In the genomic region with DNA sequence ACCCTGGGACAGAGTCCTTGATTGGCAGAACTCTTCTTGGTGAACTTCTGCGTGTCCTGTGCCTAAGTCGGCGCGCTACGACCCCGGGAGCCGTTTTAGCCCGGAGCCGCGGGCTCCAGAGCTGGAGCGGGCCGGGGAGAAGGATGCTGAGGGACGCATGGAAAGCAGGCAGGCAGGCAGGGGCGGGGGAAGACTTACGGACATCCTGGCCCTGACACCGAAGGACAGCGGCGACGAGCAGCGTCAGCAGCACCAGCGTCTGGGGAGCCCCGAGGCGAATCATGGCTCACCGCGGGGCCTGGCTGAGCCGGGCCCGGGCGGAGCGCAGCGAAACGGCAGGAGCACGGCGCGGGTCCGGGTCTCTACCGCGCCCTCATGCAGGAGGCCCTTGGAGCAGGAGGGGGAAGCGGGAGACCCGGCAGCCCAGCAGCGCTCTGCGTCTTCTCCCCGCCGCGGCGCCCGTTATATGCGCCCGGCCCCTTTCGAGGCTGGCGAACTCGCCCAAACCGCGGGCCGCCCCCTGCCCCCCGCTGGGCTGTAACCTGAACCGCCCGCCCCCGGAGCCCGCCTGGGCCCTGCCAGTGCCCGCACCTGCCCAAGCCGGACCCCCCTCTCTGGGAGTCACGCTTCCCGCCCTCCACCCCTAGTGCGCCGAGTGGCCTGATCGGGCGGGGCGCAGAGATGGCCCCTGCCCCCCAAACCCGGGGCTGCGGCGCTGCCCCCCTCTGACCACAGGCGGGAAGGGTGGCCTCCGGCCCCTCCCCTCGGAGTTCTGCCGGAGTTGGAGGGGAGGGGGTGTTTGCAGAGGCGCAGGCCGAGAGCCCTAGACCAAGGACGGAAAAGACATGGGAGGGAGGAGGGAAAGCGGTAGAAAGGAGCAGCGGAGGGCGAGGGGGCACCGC, we compare ENCODE assay signal across 1 cellular context.
A peak's percentile ranks its signal among the peaks of the same experiment; 100 is the strongest.
TF ChIP-seq lines count a peak whose summit lies in the region.

A gene (minus strand): TSS at position 438 of the 902 bp plus-strand sequence. CDS start 155 bp downstream, at position 283.

TF ChIP-seq in HEK293, 187 proteins besides CTCF, POLR2A, EP300 and RAD21 (continued from another document and continues in another):
- TF ChIP-seq, protein P1, sequence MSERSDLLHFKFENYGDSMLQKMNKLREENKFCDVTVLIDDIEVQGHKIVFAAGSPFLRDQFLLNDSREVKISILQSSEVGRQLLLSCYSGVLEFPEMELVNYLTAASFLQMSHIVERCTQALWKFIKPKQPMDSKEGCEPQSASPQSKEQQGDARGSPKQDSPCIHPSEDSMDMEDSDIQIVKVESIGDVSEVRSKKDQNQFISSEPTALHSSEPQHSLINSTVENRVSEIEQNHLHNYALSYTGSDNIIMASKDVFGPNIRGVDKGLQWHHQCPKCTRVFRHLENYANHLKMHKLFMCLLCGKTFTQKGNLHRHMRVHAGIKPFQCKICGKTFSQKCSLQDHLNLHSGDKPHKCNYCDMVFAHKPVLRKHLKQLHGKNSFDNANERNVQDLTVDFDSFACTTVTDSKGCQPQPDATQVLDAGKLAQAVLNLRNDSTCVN (tag by site-specific recombination; optimal IDR thresholded peaks at IDR 0.05) = peak; percentile 58
- TF ChIP-seq, protein P2, sequence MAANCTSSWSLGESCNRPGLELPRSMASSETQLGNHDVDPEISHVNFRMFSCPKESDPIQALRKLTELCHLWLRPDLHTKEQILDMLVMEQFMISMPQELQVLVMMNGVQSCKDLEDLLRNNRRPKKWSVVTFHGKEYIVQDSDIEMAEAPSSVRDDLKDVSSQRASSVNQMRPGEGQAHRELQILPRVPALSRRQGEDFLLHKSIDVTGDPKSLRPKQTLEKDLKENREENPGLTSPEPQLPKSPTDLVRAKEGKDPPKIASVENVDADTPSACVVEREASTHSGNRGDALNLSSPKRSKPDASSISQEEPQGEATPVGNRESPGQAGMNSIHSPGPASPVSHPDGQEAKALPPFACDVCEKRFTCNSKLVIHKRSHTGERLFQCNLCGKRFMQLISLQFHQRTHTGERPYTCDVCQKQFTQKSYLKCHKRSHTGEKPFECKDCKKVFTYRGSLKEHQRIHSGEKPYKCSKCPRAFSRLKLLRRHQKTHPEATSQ (tag by site-specific recombination; IDR thresholded peaks at IDR 0.05) = no peak
- TF ChIP-seq SCRT2 (tag by site-specific recombination; IDR thresholded peaks at IDR 0.05) (no peak), ZNF791 (tag by site-specific recombination; IDR thresholded peaks at IDR 0.05) (no peak), ZFP3 (tag by site-specific recombination; IDR thresholded peaks at IDR 0.05; ENCODE audit: low read depth) (no peak), GLIS2 (tag by site-specific recombination; IDR thresholded peaks at IDR 0.05) (peak; percentile 70), TRIM28 (IDR thresholded peaks at IDR 0.05; ENCODE audit: borderline replicate concordance, low read length) (no peak), ZNF239 (tag by site-specific recombination; IDR thresholded peaks at IDR 0.05) (no peak), ZNF530 (tag by site-specific recombination; IDR thresholded peaks at IDR 0.05; ENCODE audit: low read depth) (no peak), ZBTB8A (tag by site-specific recombination; IDR thresholded peaks at IDR 0.05) (peak; percentile 94), ZNF404 (tag by site-specific recombination; IDR thresholded peaks at IDR 0.05) (no peak), ZNF571 (tag by site-specific recombination; IDR thresholded peaks at IDR 0.05) (no peak), ZNF621 (tag by site-specific recombination; IDR thresholded peaks at IDR 0.05) (no peak), HOXA7 (CRISPR knock-in tag; IDR thresholded peaks at IDR 0.05; ENCODE audit: borderline replicate concordance) (no peak), SP3 (tag by site-specific recombination; IDR thresholded peaks at IDR 0.05) (peak; percentile 39), ZNF48 (tag by site-specific recombination; IDR thresholded peaks at IDR 0.05) (no peak), GLI4 (tag by site-specific recombination; IDR thresholded peaks at IDR 0.05) (no peak), ZNF776 (tag by site-specific recombination; IDR thresholded peaks at IDR 0.05; ENCODE audit: borderline replicate concordance) (no peak), ZNF624 (tag by site-specific recombination; IDR thresholded peaks at IDR 0.05) (no peak), ZNF274 (IDR thresholded peaks at IDR 0.05; ENCODE audit: low read length) (no peak), ZNF274 (tag by site-specific recombination; IDR thresholded peaks at IDR 0.05; ENCODE audit: borderline replicate concordance) (no peak), ZNF660 (tag by site-specific recombination; IDR thresholded peaks at IDR 0.05) (no peak), ZNF311 (tag by site-specific recombination; IDR thresholded peaks at IDR 0.05; ENCODE audit: borderline replicate concordance) (no peak), ZNF174 (tag by site-specific recombination; IDR thresholded peaks at IDR 0.05) (no peak), ZNF184 (tag by site-specific recombination; IDR thresholded peaks at IDR 0.05) (no peak), ZNF248 (tag by site-specific recombination; IDR thresholded peaks at IDR 0.05) (no peak), ZNF324 (tag by site-specific recombination; IDR thresholded peaks at IDR 0.05) (no peak), ZSCAN30 (tag by site-specific recombination; IDR thresholded peaks at IDR 0.05) (no peak), ZNF521 (tag by site-specific recombination; IDR thresholded peaks at IDR 0.05) (no peak), ZNF629 (tag by site-specific recombination; IDR thresholded peaks at IDR 0.05) (no peak)
- TF ChIP-seq, protein P3, sequence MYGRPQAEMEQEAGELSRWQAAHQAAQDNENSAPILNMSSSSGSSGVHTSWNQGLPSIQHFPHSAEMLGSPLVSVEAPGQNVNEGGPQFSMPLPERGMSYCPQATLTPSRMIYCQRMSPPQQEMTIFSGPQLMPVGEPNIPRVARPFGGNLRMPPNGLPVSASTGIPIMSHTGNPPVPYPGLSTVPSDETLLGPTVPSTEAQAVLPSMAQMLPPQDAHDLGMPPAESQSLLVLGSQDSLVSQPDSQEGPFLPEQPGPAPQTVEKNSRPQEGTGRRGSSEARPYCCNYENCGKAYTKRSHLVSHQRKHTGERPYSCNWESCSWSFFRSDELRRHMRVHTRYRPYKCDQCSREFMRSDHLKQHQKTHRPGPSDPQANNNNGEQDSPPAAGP (tag by site-specific recombination; IDR thresholded peaks at IDR 0.05) = no peak; the same call in 1 of the 2 replicates
- TF ChIP-seq, protein P4, sequence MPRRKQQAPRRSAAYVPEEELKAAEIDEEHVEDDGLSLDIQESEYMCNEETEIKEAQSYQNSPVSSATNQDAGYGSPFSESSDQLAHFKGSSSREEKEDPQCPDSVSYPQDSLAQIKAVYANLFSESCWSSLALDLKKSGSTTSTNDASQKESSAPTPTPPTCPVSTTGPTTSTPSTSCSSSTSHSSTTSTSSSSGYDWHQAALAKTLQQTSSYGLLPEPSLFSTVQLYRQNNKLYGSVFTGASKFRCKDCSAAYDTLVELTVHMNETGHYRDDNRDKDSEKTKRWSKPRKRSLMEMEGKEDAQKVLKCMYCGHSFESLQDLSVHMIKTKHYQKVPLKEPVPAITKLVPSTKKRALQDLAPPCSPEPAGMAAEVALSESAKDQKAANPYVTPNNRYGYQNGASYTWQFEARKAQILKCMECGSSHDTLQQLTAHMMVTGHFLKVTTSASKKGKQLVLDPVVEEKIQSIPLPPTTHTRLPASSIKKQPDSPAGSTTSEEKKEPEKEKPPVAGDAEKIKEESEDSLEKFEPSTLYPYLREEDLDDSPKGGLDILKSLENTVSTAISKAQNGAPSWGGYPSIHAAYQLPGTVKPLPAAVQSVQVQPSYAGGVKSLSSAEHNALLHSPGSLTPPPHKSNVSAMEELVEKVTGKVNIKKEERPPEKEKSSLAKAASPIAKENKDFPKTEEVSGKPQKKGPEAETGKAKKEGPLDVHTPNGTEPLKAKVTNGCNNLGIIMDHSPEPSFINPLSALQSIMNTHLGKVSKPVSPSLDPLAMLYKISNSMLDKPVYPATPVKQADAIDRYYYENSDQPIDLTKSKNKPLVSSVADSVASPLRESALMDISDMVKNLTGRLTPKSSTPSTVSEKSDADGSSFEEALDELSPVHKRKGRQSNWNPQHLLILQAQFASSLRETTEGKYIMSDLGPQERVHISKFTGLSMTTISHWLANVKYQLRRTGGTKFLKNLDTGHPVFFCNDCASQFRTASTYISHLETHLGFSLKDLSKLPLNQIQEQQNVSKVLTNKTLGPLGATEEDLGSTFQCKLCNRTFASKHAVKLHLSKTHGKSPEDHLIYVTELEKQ (tag by site-specific recombination; IDR thresholded peaks at IDR 0.05; ENCODE audit: borderline replicate concordance) = no peak
- TF ChIP-seq, protein P5, sequence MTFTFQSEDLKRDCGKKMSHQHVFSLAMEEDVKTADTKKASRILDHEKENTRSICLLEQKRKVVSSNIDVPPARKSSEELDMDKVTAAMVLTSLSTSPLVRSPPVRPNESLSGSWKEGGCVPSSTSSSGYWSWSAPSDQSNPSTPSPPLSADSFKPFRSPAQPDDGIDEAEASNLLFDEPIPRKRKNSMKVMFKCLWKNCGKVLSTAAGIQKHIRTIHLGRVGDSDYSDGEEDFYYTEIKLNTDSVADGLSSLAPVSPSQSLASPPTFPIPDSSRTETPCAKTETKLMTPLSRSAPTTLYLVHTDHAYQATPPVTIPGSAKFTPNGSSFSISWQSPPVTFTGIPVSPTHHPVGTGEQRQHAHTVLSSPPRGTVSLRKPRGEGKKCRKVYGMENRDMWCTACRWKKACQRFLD (tag by site-specific recombination; IDR thresholded peaks at IDR 0.05) = no peak
- TF ChIP-seq, protein P6, sequence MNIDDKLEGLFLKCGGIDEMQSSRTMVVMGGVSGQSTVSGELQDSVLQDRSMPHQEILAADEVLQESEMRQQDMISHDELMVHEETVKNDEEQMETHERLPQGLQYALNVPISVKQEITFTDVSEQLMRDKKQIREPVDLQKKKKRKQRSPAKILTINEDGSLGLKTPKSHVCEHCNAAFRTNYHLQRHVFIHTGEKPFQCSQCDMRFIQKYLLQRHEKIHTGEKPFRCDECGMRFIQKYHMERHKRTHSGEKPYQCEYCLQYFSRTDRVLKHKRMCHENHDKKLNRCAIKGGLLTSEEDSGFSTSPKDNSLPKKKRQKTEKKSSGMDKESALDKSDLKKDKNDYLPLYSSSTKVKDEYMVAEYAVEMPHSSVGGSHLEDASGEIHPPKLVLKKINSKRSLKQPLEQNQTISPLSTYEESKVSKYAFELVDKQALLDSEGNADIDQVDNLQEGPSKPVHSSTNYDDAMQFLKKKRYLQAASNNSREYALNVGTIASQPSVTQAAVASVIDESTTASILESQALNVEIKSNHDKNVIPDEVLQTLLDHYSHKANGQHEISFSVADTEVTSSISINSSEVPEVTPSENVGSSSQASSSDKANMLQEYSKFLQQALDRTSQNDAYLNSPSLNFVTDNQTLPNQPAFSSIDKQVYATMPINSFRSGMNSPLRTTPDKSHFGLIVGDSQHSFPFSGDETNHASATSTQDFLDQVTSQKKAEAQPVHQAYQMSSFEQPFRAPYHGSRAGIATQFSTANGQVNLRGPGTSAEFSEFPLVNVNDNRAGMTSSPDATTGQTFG (tag by site-specific recombination; IDR thresholded peaks at IDR 0.05; ENCODE audit: borderline replicate concordance) = no peak
- TF ChIP-seq, protein P7, sequence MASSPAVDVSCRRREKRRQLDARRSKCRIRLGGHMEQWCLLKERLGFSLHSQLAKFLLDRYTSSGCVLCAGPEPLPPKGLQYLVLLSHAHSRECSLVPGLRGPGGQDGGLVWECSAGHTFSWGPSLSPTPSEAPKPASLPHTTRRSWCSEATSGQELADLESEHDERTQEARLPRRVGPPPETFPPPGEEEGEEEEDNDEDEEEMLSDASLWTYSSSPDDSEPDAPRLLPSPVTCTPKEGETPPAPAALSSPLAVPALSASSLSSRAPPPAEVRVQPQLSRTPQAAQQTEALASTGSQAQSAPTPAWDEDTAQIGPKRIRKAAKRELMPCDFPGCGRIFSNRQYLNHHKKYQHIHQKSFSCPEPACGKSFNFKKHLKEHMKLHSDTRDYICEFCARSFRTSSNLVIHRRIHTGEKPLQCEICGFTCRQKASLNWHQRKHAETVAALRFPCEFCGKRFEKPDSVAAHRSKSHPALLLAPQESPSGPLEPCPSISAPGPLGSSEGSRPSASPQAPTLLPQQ (tag by site-specific recombination; IDR thresholded peaks at IDR 0.05) = 0 out of 2 replicates have a peak, but pooled peaks have one; percentile 24
- TF ChIP-seq, protein P8, sequence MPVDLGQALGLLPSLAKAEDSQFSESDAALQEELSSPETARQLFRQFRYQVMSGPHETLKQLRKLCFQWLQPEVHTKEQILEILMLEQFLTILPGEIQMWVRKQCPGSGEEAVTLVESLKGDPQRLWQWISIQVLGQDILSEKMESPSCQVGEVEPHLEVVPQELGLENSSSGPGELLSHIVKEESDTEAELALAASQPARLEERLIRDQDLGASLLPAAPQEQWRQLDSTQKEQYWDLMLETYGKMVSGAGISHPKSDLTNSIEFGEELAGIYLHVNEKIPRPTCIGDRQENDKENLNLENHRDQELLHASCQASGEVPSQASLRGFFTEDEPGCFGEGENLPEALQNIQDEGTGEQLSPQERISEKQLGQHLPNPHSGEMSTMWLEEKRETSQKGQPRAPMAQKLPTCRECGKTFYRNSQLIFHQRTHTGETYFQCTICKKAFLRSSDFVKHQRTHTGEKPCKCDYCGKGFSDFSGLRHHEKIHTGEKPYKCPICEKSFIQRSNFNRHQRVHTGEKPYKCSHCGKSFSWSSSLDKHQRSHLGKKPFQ (tag by site-specific recombination; IDR thresholded peaks at IDR 0.05) = no peak
- TF ChIP-seq, protein P9, sequence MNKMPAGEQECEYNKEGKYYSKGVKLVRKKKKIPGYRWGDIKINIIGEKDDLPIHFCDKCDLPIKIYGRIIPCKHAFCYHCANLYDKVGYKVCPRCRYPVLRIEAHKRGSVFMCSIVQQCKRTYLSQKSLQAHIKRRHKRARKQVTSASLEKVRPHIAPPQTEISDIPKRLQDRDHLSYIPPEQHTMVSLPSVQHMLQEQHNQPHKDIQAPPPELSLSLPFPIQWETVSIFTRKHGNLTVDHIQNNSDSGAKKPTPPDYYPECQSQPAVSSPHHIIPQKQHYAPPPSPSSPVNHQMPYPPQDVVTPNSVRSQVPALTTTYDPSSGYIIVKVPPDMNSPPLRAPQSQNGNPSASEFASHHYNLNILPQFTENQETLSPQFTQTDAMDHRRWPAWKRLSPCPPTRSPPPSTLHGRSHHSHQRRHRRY (tag by site-specific recombination; IDR thresholded peaks at IDR 0.05) = no peak
- TF ChIP-seq, protein P10, sequence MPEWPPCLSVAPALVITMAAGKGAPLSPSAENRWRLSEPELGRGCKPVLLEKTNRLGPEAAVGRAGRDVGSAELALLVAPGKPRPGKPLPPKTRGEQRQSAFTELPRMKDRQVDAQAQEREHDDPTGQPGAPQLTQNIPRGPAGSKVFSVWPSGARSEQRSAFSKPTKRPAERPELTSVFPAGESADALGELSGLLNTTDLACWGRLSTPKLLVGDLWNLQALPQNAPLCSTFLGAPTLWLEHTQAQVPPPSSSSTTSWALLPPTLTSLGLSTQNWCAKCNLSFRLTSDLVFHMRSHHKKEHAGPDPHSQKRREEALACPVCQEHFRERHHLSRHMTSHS (tag by site-specific recombination; IDR thresholded peaks at IDR 0.05) = no peak
- TF ChIP-seq, protein P11, sequence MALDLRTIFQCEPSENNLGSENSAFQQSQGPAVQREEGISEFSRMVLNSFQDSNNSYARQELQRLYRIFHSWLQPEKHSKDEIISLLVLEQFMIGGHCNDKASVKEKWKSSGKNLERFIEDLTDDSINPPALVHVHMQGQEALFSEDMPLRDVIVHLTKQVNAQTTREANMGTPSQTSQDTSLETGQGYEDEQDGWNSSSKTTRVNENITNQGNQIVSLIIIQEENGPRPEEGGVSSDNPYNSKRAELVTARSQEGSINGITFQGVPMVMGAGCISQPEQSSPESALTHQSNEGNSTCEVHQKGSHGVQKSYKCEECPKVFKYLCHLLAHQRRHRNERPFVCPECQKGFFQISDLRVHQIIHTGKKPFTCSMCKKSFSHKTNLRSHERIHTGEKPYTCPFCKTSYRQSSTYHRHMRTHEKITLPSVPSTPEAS (tag by site-specific recombination; IDR thresholded peaks at IDR 0.05) = no peak
- TF ChIP-seq, protein P12, sequence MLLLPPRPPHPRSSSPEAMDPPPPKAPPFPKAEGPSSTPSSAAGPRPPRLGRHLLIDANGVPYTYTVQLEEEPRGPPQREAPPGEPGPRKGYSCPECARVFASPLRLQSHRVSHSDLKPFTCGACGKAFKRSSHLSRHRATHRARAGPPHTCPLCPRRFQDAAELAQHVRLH (tag by site-specific recombination; IDR thresholded peaks at IDR 0.05) = no peak
